In the genomic region with DNA sequence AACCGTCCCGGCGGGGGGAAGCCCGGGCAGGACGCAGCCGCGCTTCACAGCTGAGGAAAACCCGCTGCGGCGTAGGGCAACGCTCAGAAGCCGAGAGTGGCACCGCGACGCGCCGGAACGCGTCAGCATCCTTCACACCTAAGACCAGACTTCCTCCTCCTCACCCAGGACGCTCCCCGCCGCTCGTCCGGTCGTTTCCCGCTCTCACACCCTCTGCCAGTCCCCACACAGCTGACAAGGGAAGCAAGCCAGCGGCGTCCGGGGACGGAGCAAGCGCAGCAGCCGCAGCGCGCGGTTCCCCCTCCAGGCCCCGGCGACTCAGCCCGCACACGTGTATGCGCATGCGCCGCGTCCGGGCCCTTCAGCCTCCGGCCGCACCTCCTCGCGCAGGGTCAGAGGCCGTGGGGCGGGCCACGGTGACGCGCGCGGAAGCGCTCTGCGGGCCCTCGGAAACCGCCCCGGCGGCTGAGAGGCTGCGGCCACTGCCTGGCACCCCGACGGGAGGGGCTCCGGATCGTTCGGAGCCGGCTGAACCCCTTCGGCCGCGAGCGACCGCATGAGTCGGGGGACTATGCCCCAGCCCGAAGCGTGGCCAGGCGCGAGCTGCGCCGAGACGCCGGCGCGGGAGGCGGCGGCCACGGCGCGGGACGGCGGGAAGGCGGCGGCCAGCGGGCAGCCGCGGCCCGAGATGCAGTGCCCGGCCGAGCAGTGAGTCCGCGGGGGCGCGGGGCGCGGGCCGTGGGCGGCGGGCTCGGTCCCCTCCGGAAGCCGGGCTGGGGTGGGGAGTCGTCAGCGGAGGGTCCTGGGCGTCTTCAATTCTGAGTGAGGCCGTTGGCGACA, we compare ENCODE assay signal across 1 cellular context.
TF ChIP-seq lines count a peak whose summit lies in the region.

Gene OTULIN, plus strand, starts transcription at position 449 of the 840 bp plus-strand sequence. Its CDS starts 108 bp downstream, at position 557.

TF ChIP-seq in K562, 482 proteins besides CTCF, POLR2A, EP300 and RAD21 (continued from another document and continues in another):
- TF ChIP-seq ZFP91 (CRISPR knock-in tag; IDR thresholded peaks at IDR 0.05) (no peak), RAD51 (IDR thresholded peaks at IDR 0.05; ENCODE audit: borderline replicate concordance, low read depth) (no peak), BDP1 (IDR thresholded peaks at IDR 0.05; ENCODE audit: insufficient read depth, insufficient read length) (no peak), PHF21A (IDR thresholded peaks at IDR 0.05; ENCODE audit: borderline replicate concordance, low read depth) (no peak), TCF7 (IDR thresholded peaks at IDR 0.05; ENCODE audit: borderline replicate concordance) (no peak; the same call in 1 of the 2 replicates), BACH1 (tag; IDR thresholded peaks at IDR 0.05) (no peak), ZBTB17 (CRISPR knock-in tag; IDR thresholded peaks at IDR 0.05) (no peak; the same call in 1 of the 2 replicates), ZNF589 (CRISPR knock-in tag; IDR thresholded peaks at IDR 0.05; ENCODE audit: low read depth) (no peak), GABPA (tag; conservative IDR thresholded peaks at IDR 0.05; ENCODE audit: low read depth) (peak; percentile 66), JUNB (CRISPR knock-in tag; conservative IDR thresholded peaks at IDR 0.05) (no peak), SIX5 (IDR thresholded peaks at IDR 0.05; ENCODE audit: borderline replicate concordance in 1 of 2, insufficient read depth in 1 of 2, low read depth in 1 of 2, low read length in 2 of 2) (no peak), ETV1 (tag; conservative IDR thresholded peaks at IDR 0.05; ENCODE audit: low read depth) (peak; percentile 49; the same call in 1 of the 2 replicates), SAFB (IDR thresholded peaks at IDR 0.05; ENCODE audit: borderline replicate concordance, low read depth, low read length) (peak; percentile 96), ZBTB8A (IDR thresholded peaks at IDR 0.05; ENCODE audit: partially characterized antibody) (no peak), HBP1 (CRISPR knock-in tag; IDR thresholded peaks at IDR 0.05) (0 out of 2 replicates have a peak, but pooled peaks have one; percentile 57), MAFF (IDR thresholded peaks at IDR 0.05; ENCODE audit: low read length) (no peak), MCM2 (IDR thresholded peaks at IDR 0.05; ENCODE audit: low read depth) (no peak), ATF7 (IDR thresholded peaks at IDR 0.05) (peak; percentile 80), PML (IDR thresholded peaks at IDR 0.05; ENCODE audit: low read length) (peak; percentile 73), PPARD (CRISPR knock-in tag; IDR thresholded peaks at IDR 0.05) (no peak), TFAM (CRISPR knock-in tag; conservative IDR thresholded peaks at IDR 0.05) (no peak), ARNT (IDR thresholded peaks at IDR 0.05) (no peak), KDM5B (IDR thresholded peaks at IDR 0.05; ENCODE audit: insufficient replicate concordance, low read depth, low read length) (peak; percentile 94), FOXM1 (IDR thresholded peaks at IDR 0.05; ENCODE audit: low read depth) (no peak), FOXM1 (CRISPR knock-in tag; IDR thresholded peaks at IDR 0.05; ENCODE audit: low read depth) (0 out of 2 replicates have a peak, but pooled peaks have one; percentile 72), SREBF1 (IDR thresholded peaks at IDR 0.05; ENCODE audit: borderline replicate concordance, low read depth, low read length) (no peak), NR1H2 (CRISPR knock-in tag; IDR thresholded peaks at IDR 0.05) (no peak), KLF1 (tag; IDR thresholded peaks at IDR 0.05) (no peak), KLF6 (CRISPR knock-in tag; IDR thresholded peaks at IDR 0.05; ENCODE audit: borderline replicate concordance) (no peak), KDM4B (IDR thresholded peaks at IDR 0.05; ENCODE audit: borderline replicate concordance in 2 of 2, low read depth in 1 of 2) (no peak), RBM22 (IDR thresholded peaks at IDR 0.05; ENCODE audit: low read depth, low read length, poor library complexity, severe bottlenecking) (no peak), SRF (CRISPR knock-in tag; IDR thresholded peaks at IDR 0.05) (no peak), MEF2A (IDR thresholded peaks at IDR 0.05; ENCODE audit: control insufficient read depth, low read depth, low read length) (no peak), ZFP36 (IDR thresholded peaks at IDR 0.05; ENCODE audit: low read depth, low read length, partially characterized antibody) (no peak), POLR2B (IDR thresholded peaks at IDR 0.05; ENCODE audit: low read depth, partially characterized antibody) (peak; percentile 94), GTF2E2 (tag; IDR thresholded peaks at IDR 0.05) (no peak), GTF2F1 (IDR thresholded peaks at IDR 0.05; ENCODE audit: low read depth, low read length) (no peak)
- TF ChIP-seq, protein P1, sequence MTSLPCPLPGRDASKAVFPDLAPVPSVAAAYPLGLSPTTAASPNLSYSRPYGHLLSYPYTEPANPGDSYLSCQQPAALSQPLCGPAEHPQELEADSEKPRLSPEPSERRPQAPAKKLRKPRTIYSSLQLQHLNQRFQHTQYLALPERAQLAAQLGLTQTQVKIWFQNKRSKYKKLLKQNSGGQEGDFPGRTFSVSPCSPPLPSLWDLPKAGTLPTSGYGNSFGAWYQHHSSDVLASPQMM (CRISPR knock-in tag; IDR thresholded peaks at IDR 0.05), result no peak
- TF ChIP-seq, protein P2, sequence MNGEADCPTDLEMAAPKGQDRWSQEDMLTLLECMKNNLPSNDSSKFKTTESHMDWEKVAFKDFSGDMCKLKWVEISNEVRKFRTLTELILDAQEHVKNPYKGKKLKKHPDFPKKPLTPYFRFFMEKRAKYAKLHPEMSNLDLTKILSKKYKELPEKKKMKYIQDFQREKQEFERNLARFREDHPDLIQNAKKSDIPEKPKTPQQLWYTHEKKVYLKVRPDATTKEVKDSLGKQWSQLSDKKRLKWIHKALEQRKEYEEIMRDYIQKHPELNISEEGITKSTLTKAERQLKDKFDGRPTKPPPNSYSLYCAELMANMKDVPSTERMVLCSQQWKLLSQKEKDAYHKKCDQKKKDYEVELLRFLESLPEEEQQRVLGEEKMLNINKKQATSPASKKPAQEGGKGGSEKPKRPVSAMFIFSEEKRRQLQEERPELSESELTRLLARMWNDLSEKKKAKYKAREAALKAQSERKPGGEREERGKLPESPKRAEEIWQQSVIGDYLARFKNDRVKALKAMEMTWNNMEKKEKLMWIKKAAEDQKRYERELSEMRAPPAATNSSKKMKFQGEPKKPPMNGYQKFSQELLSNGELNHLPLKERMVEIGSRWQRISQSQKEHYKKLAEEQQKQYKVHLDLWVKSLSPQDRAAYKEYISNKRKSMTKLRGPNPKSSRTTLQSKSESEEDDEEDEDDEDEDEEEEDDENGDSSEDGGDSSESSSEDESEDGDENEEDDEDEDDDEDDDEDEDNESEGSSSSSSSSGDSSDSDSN (IDR thresholded peaks at IDR 0.05; ENCODE audit: borderline replicate concordance in 1 of 2, low read depth in 2 of 2, low read length in 2 of 2), result peak; percentile 20 to 42; a peak in 3 of 4 replicates
- TF ChIP-seq, protein P3, sequence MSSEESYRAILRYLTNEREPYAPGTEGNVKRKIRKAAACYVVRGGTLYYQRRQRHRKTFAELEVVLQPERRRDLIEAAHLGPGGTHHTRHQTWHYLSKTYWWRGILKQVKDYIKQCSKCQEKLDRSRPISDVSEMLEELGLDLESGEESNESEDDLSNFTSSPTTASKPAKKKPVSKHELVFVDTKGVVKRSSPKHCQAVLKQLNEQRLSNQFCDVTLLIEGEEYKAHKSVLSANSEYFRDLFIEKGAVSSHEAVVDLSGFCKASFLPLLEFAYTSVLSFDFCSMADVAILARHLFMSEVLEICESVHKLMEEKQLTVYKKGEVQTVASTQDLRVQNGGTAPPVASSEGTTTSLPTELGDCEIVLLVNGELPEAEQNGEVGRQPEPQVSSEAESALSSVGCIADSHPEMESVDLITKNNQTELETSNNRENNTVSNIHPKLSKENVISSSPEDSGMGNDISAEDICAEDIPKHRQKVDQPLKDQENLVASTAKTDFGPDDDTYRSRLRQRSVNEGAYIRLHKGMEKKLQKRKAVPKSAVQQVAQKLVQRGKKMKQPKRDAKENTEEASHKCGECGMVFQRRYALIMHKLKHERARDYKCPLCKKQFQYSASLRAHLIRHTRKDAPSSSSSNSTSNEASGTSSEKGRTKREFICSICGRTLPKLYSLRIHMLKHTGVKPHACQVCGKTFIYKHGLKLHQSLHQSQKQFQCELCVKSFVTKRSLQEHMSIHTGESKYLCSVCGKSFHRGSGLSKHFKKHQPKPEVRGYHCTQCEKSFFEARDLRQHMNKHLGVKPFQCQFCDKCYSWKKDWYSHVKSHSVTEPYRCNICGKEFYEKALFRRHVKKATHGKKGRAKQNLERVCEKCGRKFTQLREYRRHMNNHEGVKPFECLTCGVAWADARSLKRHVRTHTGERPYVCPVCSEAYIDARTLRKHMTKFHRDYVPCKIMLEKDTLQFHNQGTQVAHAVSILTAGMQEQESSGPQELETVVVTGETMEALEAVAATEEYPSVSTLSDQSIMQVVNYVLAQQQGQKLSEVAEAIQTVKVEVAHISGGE (CRISPR knock-in tag; IDR thresholded peaks at IDR 0.05), result peak in 1 of 3 experiments; percentile 56; a peak in 1 of 6 replicates
- TF ChIP-seq, protein P4, sequence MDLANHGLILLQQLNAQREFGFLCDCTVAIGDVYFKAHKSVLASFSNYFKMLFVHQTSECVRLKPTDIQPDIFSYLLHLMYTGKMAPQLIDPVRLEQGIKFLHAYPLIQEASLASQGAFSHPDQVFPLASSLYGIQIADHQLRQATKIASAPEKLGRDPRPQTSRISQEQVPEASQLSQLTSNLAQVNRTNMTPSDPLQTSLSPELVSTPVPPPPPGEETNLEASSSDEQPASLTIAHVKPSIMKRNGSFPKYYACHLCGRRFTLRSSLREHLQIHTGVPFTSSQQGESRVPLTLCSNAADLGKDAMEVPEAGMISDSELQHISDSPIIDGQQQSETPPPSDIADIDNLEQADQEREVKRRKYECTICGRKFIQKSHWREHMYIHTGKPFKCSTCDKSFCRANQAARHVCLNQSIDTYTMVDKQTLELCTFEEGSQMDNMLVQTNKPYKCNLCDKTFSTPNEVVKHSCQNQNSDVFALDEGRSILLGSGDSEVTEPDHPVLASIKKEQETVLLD (IDR thresholded peaks at IDR 0.05), result peak; percentile 93
- TF ChIP-seq, protein P5, sequence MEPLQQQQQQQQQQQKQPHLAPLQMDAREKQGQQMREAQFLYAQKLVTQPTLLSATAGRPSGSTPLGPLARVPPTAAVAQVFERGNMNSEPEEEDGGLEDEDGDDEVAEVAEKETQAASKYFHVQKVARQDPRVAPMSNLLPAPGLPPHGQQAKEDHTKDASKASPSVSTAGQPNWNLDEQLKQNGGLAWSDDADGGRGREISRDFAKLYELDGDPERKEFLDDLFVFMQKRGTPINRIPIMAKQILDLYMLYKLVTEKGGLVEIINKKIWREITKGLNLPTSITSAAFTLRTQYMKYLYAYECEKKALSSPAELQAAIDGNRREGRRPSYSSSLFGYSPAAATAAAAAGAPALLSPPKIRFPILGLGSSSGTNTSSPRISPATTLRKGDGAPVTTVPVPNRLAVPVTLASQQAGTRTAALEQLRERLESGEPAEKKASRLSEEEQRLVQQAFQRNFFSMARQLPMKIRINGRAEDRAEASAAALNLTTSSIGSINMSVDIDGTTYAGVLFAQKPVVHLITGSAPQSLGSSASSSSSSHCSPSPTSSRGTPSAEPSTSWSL (CRISPR knock-in tag; IDR thresholded peaks at IDR 0.05; ENCODE audit: borderline replicate concordance), result no peak
- TF ChIP-seq, protein P6, sequence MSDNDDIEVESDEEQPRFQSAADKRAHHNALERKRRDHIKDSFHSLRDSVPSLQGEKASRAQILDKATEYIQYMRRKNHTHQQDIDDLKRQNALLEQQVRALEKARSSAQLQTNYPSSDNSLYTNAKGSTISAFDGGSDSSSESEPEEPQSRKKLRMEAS (CRISPR knock-in tag; IDR thresholded peaks at IDR 0.05), result peak; percentile 90
- TF ChIP-seq, protein P7, sequence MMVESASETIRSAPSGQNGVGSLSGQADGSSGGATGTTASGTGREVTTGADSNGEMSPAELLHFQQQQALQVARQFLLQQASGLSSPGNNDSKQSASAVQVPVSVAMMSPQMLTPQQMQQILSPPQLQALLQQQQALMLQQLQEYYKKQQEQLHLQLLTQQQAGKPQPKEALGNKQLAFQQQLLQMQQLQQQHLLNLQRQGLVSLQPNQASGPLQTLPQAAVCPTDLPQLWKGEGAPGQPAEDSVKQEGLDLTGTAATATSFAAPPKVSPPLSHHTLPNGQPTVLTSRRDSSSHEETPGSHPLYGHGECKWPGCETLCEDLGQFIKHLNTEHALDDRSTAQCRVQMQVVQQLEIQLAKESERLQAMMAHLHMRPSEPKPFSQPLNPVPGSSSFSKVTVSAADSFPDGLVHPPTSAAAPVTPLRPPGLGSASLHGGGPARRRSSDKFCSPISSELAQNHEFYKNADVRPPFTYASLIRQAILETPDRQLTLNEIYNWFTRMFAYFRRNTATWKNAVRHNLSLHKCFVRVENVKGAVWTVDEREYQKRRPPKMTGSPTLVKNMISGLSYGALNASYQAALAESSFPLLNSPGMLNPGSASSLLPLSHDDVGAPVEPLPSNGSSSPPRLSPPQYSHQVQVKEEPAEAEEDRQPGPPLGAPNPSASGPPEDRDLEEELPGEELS (CRISPR knock-in tag; IDR thresholded peaks at IDR 0.05; ENCODE audit: borderline replicate concordance), result no peak; the same call in 1 of the 2 replicates
- TF ChIP-seq, protein P8, sequence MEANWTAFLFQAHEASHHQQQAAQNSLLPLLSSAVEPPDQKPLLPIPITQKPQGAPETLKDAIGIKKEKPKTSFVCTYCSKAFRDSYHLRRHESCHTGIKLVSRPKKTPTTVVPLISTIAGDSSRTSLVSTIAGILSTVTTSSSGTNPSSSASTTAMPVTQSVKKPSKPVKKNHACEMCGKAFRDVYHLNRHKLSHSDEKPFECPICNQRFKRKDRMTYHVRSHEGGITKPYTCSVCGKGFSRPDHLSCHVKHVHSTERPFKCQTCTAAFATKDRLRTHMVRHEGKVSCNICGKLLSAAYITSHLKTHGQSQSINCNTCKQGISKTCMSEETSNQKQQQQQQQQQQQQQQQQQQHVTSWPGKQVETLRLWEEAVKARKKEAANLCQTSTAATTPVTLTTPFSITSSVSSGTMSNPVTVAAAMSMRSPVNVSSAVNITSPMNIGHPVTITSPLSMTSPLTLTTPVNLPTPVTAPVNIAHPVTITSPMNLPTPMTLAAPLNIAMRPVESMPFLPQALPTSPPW (CRISPR knock-in tag; IDR thresholded peaks at IDR 0.05), result peak; percentile 37
